ENCODE assay signal across 10 cellular contexts in genomic region chr17:43719578-43719977, GRCh38. TPM values are rescaled to one million over a fixed set of nuclear protein-coding genes. Genes with fewer than 3 reads are reported as not detected.
DNase-seq lines count a peak whose midpoint lies in the region; ATAC-seq and TF ChIP-seq lines count a peak whose summit lies in the region.
"Had no signal": no experiment of that assay in that cellular context is flagged by ENCODE, and none has a peak within 500 bp of the region (broad histone marks: within the 10 kb centered on the region; RNA-seq: fewer than 3 reads in every experiment).

No MANE protein-coding gene starts in this region.

- H4K20me1 ChIP-seq in KMS-11 (ENCODE audit: insufficient read depth): no peaks in the 10 kb centered on the region

- ATAC-seq in natural killer cell (no peak), HG03135 (IDR thresholded peaks at IDR 0.05; ENCODE audit: unreplicated experiment) (no peak), GM21390 (IDR thresholded peaks at IDR 0.05; ENCODE audit: unreplicated experiment) (no peak)

- no peaks in the 10 kb centered on the region for H3K36me3 ChIP-seq in KMS-11 (ENCODE audit: insufficient read depth)
- H3K36me3 ChIP-seq: neutrophil had no signal

- H3K4me1 Mint-ChIP-seq in CD14-positive monocyte (peaks cover 24% of the 10 kb centered on the region), natural killer cell (peaks cover 14 to 15% of the 10 kb centered on the region in 2 donors)
- H3K4me1 Mint-ChIP-seq in activated naive CD8-positive, alpha-beta T cell treated with anti-CD3 and anti-CD28 coated beads for 36 hours: peaks cover 14% of the 10 kb centered on the region

- intact Hi-C loops in CD14-positive monocyte (cut with micrococcal nuclease) (no loop called here), natural killer cell (cut with micrococcal nuclease) (no loop called here)

- H2AFZ ChIP-seq in KMS-11 (ENCODE audit: low read depth): peak overlapping the region; percentile 98; the same call in 1 of the 2 replicates

- TF ChIP-seq CTCF in CD14-positive monocyte (IDR thresholded peaks at IDR 0.05) (no peak), KMS-11 (conservative IDR thresholded peaks at IDR 0.05; ENCODE audit: low read depth, low read length) (no peak), natural killer cell (IDR thresholded peaks at IDR 0.05) (no peak)

- no peak overlapping the region for H3K9ac ChIP-seq in KMS-11

- no peak overlapping the region for H3K27ac ChIP-seq in KMS-11

- H3K27me3 ChIP-seq in KMS-11 (ENCODE audit: insufficient read depth, low read depth): peaks cover 57% of the 10 kb centered on the region

- H3K36me3 Mint-ChIP-seq in CD14-positive monocyte (no peaks in the 10 kb centered on the region), natural killer cell (no peaks in the 10 kb centered on the region)
- peaks cover 2% of the 10 kb centered on the region for H3K36me3 Mint-ChIP-seq in activated naive CD8-positive, alpha-beta T cell treated with anti-CD3 and anti-CD28 coated beads for 36 hours

- H3K4me1 ChIP-seq in KMS-11 (ENCODE audit: low read depth, poor library complexity, severe bottlenecking): peaks cover 18% of the 10 kb centered on the region

- no peak overlapping the region for H3K4me3 ChIP-seq in KMS-11 (IDR thresholded peaks at IDR 0.05; ENCODE audit: insufficient read depth, low read depth, low read length)

- no peaks in the 10 kb centered on the region for H3K79me2 ChIP-seq in KMS-11 (ENCODE audit: insufficient read depth, low read depth)

- DNase-seq in CD14-positive monocyte (ENCODE audit: low spot score) (no peak), natural killer cell (no peak), UCSD-AML1 (lab: John Stamatoyannopoulos, UW; ENCODE audit: unreplicated experiment) (no peak), retina (no peak)
- no peak for DNase-seq in activated naive CD8-positive, alpha-beta T cell treated with anti-CD3 and anti-CD28 coated beads for 36 hours
- DNase-seq: PC-3 had no signal

- H3K27ac Mint-ChIP-seq in CD14-positive monocyte (peak overlapping the region; percentile 85 to 97 (median 96)), natural killer cell (peak overlapping the region in 1 of 2 donors; percentile 91)
- H3K27ac Mint-ChIP-seq in activated naive CD8-positive, alpha-beta T cell treated with anti-CD3 and anti-CD28 coated beads for 36 hours: peak overlapping the region; percentile 96

- H3K4me3 Mint-ChIP-seq in CD14-positive monocyte: peak overlapping the region; percentile 97 to 99
- peak overlapping the region; percentile 87 for H3K4me3 Mint-ChIP-seq in activated naive CD8-positive, alpha-beta T cell treated with anti-CD3 and anti-CD28 coated beads for 36 hours
- peak overlapping the region; percentile 95 for H3K4me3 Mint-ChIP-seq in natural killer cell

- H3K9me3 Mint-ChIP-seq in CD14-positive monocyte: peaks cover 0 to 3% (median 0%) of the 10 kb centered on the region in 7 donors
- H3K9me3 Mint-ChIP-seq in activated naive CD8-positive, alpha-beta T cell treated with anti-CD3 and anti-CD28 coated beads for 36 hours: peaks cover 1% of the 10 kb centered on the region
- H3K9me3 Mint-ChIP-seq in natural killer cell: no peaks in the 10 kb centered on the region

- peaks cover 5 to 12% (median 8%) of the 10 kb centered on the region in 3 donors for H3K27me3 Mint-ChIP-seq in CD14-positive monocyte (ENCODE audit: low read depth in 3 of 3)
- peaks cover 19% of the 10 kb centered on the region for H3K27me3 Mint-ChIP-seq in activated naive CD8-positive, alpha-beta T cell treated with anti-CD3 and anti-CD28 coated beads for 36 hours
- peaks cover 27 to 34% of the 10 kb centered on the region in 2 donors for H3K27me3 Mint-ChIP-seq in natural killer cell (ENCODE audit: low read depth in 2 of 2)

- peak overlapping the region; percentile 72 for H3K4me2 ChIP-seq in KMS-11

RNA-seq across cellular contexts. Expression of gene SOST, which starts 39.0 kb away (rescaled TPM):
- not detected for polyA plus RNA-seq in CD14-positive monocyte
- total RNA-seq in activated naive CD8-positive, alpha-beta T cell treated with anti-CD3 and anti-CD28 coated beads for 36 hours: not detected
- not detected for total RNA-seq in natural killer cell
- total RNA-seq: PC-3 had no signal

RNA-seq across cellular contexts. Expression of gene MEOX1, which starts 57.9 kb away (rescaled TPM):
- polyA plus RNA-seq in CD14-positive monocyte: under 1 TPM in 1 of 2 donors, not detected in 1; 0.06 TPM
- under 1 TPM; 0.14 to 0.25 TPM for total RNA-seq in activated naive CD8-positive, alpha-beta T cell treated with anti-CD3 and anti-CD28 coated beads for 36 hours
- under 1 TPM in 1 of 3 donors, not detected in 2; 0.18 TPM for total RNA-seq in natural killer cell

RNA-seq across cellular contexts. Expression of gene DUSP3, which starts 59.2 kb away (rescaled TPM):
- 10 to 100 TPM; 58.9 to 78.5 TPM for polyA plus RNA-seq in CD14-positive monocyte
- total RNA-seq in activated naive CD8-positive, alpha-beta T cell treated with anti-CD3 and anti-CD28 coated beads for 36 hours: 10 to 100 TPM; 21.2 to 22.3 TPM
- 10 to 100 TPM in 2 of 3 donors, 1 to 10 TPM in 1; 6.3 to 15.9 (median 12.9) TPM for total RNA-seq in natural killer cell
